ENCODE assay signal across 17 cellular contexts in the genomic region with DNA sequence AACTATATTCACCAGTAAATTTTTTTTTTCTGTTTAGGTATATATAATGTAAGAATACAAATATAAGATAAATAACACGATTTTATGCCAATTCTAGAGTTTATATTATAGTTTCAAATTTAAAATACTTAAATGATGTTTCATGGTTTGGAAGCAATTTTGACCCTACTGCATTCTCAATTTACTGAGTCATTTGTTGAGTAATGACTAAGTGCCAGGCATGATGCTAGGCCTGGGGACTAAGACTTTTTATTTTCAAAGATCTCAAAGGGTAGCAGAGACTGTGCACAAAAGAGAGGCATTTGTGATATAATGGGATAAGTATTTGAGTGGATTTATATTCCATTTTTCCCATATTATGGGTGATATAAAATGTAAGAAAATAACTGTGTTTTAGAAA.
A peak's percentile ranks its signal among the peaks of the same experiment; 100 is the strongest.
DNase-seq lines count a peak whose midpoint lies in the region; ATAC-seq, FAIRE-seq and TF ChIP-seq lines count a peak whose summit lies in the region.
"Had no signal": no experiment of that assay in that cellular context is flagged by ENCODE, and none has a peak within 500 bp of the region (broad histone marks: within the 10 kb centered on the region; RNA-seq: fewer than 3 reads in every experiment).

No MANE protein-coding gene starts in this region.

- TF ChIP-seq CTCF in MCF 10A (IDR thresholded peaks at IDR 0.05; ENCODE audit: unreplicated experiment): no peak
- no peak for TF ChIP-seq CTCF in breast epithelium (IDR thresholded peaks at IDR 0.05)
- TF ChIP-seq CTCF in astrocyte (IDR thresholded peaks at IDR 0.05; ENCODE audit: insufficient read depth, low read depth, low read length): no peak

- no peak for TF ChIP-seq POLR2A in breast epithelium (IDR thresholded peaks at IDR 0.05)

- H4K20me1 ChIP-seq in astrocyte (ENCODE audit: insufficient read depth, low read length): no peaks in the 10 kb centered on the region

- intact Hi-C loops in MCF 10A (cut with micrococcal nuclease) (no loop called here), breast epithelium (cut with DNase I; ENCODE audit: low total_unique reads) (no loop called here), sciatic nerve (cut with DNase I) (no loop called here)

- H3K9me3 Mint-ChIP-seq in MCF 10A (ENCODE audit: unreplicated experiment) (no peaks in the 10 kb centered on the region), astrocyte (ENCODE audit: unreplicated experiment) (peaks cover 2% of the 10 kb centered on the region)
- H3K9me3 Mint-ChIP-seq: activated CD4-positive, alpha-beta T cell treated with anti-CD3 and anti-CD28 coated beads, Interleukin-2, amount 10 ng/mL, durations not matched to agents 7 days and 5 days had no signal

- no peak overlapping the region for H3K9ac ChIP-seq in astrocyte (ENCODE audit: low read length)

- FAIRE-seq in astrocyte (lab: Jason Lieb, UNC): peak; percentile 72
- FAIRE-seq: GM12891 had no signal

- H3K4me1 Mint-ChIP-seq in MCF 10A (ENCODE audit: insufficient read depth, unreplicated experiment): peaks cover 11% of the 10 kb centered on the region
- H3K4me1 Mint-ChIP-seq in astrocyte (ENCODE audit: low read depth, unreplicated experiment): peaks cover 26% of the 10 kb centered on the region
- H3K4me1 Mint-ChIP-seq: activated CD4-positive, alpha-beta T cell treated with anti-CD3 and anti-CD28 coated beads, Interleukin-2, amount 10 ng/mL, durations not matched to agents 7 days and 5 days had no signal

- no peaks in the 10 kb centered on the region for H3K79me2 ChIP-seq in astrocyte (ENCODE audit: insufficient read depth, low read length)

- H3K36me3 ChIP-seq in breast epithelium: no peaks in the 10 kb centered on the region
- H3K36me3 ChIP-seq in astrocyte (ENCODE audit: insufficient read depth, low read length): no peaks in the 10 kb centered on the region
- H3K36me3 ChIP-seq: ascending aorta, suprapubic skin had no signal

- H3K4me3 ChIP-seq in breast epithelium (no peak overlapping the region), astrocyte (ENCODE audit: insufficient read depth, low read depth, low read length) (no peak overlapping the region)
- H3K4me3 ChIP-seq: ascending aorta, suprapubic skin had no signal

- peak overlapping the region; percentile 27 for H3K4me2 ChIP-seq in astrocyte (ENCODE audit: low read length)

- H3K27ac ChIP-seq in breast epithelium (no peak overlapping the region), astrocyte (ENCODE audit: low read depth, low read length) (peak overlapping the region; percentile 48)
- H3K27ac ChIP-seq: ascending aorta, suprapubic skin had no signal

- no peaks in the 10 kb centered on the region for H3K4me1 ChIP-seq in breast epithelium
- H3K4me1 ChIP-seq in astrocyte (ENCODE audit: insufficient read depth, low read length): peaks cover 4% of the 10 kb centered on the region
- H3K4me1 ChIP-seq: ascending aorta, suprapubic skin had no signal

- POLR2A ChIA-PET in MCF 10A (lab: Yijun Ruan, JAX): no interaction called here
- POLR2A ChIA-PET in HEK293T (lab: Yijun Ruan, JAX): no interaction called here

- H2AFZ ChIP-seq in astrocyte (ENCODE audit: low read depth, low read length): no peak overlapping the region

- ATAC-seq in GM21737 (IDR thresholded peaks at IDR 0.05; ENCODE audit: unreplicated experiment) (no peak), sciatic nerve (no peak)

- no peaks in the 10 kb centered on the region for H3K27me3 ChIP-seq in breast epithelium
- no peaks in the 10 kb centered on the region for H3K27me3 ChIP-seq in astrocyte (ENCODE audit: insufficient read depth, low read length)
- H3K27me3 ChIP-seq: ascending aorta, suprapubic skin had no signal

- BruUV-seq in MCF 10A (replicated peaks; lab: Mats Ljungman, UMichigan): no TSS peak

- CTCF ChIA-PET in MCF 10A (lab: Yijun Ruan, JAX): no interaction called here
- CTCF ChIA-PET in HEK293T (lab: Yijun Ruan, JAX): no interaction called here

- DNase-seq in MCF 10A (ENCODE audit: unreplicated experiment): peak; percentile 47
- DNase-seq in breast epithelium (ENCODE audit: low spot score in 2 of 2): no peak
- peak; percentile 83 for DNase-seq in astrocyte (ENCODE audit: low read depth)
- DNase-seq in foreskin melanocyte: peak; percentile 24
- no peak for DNase-seq in NCI-H1417 (lab: John Stamatoyannopoulos, UW)
- no peak for DNase-seq in HEK293T (ENCODE audit: extremely low spot score)
- DNase-seq in sciatic nerve (ENCODE audit: low spot score): no peak
- DNase-seq: 8988T; activated CD4-positive, alpha-beta T cell treated with anti-CD3 and anti-CD28 coated beads, Interleukin-2, amount 10 ng/mL, durations not matched to agents 7 days and 5 days; DMS153; KG1; NCI-H2029; NCI-H748 treated with DMSO at 0.1 percent for 48 hours had no signal

- H3K27me3 Mint-ChIP-seq in MCF 10A (ENCODE audit: insufficient read depth, unreplicated experiment) (no peaks in the 10 kb centered on the region), astrocyte (ENCODE audit: low read depth, unreplicated experiment) (peaks cover under 1% of the 10 kb centered on the region)
- H3K27me3 Mint-ChIP-seq: activated CD4-positive, alpha-beta T cell treated with anti-CD3 and anti-CD28 coated beads, Interleukin-2, amount 10 ng/mL, durations not matched to agents 7 days and 5 days had no signal

- H3K4me3 Mint-ChIP-seq in MCF 10A (ENCODE audit: unreplicated experiment): no peak overlapping the region
- H3K4me3 Mint-ChIP-seq in astrocyte (ENCODE audit: unreplicated experiment): no peak overlapping the region
- H3K4me3 Mint-ChIP-seq: activated CD4-positive, alpha-beta T cell treated with anti-CD3 and anti-CD28 coated beads, Interleukin-2, amount 10 ng/mL, durations not matched to agents 7 days and 5 days had no signal

- H3K9me3 ChIP-seq in breast epithelium (peaks cover 0 to 5% of the 10 kb centered on the region in 2 donors), astrocyte (ENCODE audit: insufficient read depth, low read depth, low read length) (no peaks in the 10 kb centered on the region)
- H3K9me3 ChIP-seq: ascending aorta, suprapubic skin had no signal

- H3K36me3 Mint-ChIP-seq in MCF 10A (ENCODE audit: insufficient read depth, unreplicated experiment) (no peaks in the 10 kb centered on the region), astrocyte (ENCODE audit: low read depth, unreplicated experiment) (no peaks in the 10 kb centered on the region)

- H3K27ac Mint-ChIP-seq in MCF 10A (ENCODE audit: low read depth, unreplicated experiment) (no peak overlapping the region), astrocyte (ENCODE audit: unreplicated experiment) (peak overlapping the region; percentile 92)
- H3K27ac Mint-ChIP-seq: activated CD4-positive, alpha-beta T cell treated with anti-CD3 and anti-CD28 coated beads, Interleukin-2, amount 10 ng/mL, durations not matched to agents 7 days and 5 days had no signal

TF ChIP-seq in HEK293T, 16 proteins besides CTCF, POLR2A, EP300 and RAD21:
- TF ChIP-seq, protein P1, sequence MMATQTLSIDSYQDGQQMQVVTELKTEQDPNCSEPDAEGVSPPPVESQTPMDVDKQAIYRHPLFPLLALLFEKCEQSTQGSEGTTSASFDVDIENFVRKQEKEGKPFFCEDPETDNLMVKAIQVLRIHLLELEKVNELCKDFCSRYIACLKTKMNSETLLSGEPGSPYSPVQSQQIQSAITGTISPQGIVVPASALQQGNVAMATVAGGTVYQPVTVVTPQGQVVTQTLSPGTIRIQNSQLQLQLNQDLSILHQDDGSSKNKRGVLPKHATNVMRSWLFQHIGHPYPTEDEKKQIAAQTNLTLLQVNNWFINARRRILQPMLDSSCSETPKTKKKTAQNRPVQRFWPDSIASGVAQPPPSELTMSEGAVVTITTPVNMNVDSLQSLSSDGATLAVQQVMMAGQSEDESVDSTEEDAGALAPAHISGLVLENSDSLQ (IDR thresholded peaks at IDR 0.05): no peak
- TF ChIP-seq TARDBP (IDR thresholded peaks at IDR 0.05) (no peak), FOXK2 (IDR thresholded peaks at IDR 0.05) (no peak), FOXM1 (IDR thresholded peaks at IDR 0.05; ENCODE audit: borderline replicate concordance) (no peak), ARNT (IDR thresholded peaks at IDR 0.05) (no peak), ELF4 (IDR thresholded peaks at IDR 0.05) (no peak), BHLHE40 (IDR thresholded peaks at IDR 0.05; ENCODE audit: borderline replicate concordance) (no peak), CTBP1 (IDR thresholded peaks at IDR 0.05; ENCODE audit: borderline replicate concordance) (no peak), LEF1 (IDR thresholded peaks at IDR 0.05; ENCODE audit: borderline replicate concordance) (no peak)

Comparison
In these comparisons a context has a peak if more than half of its experiments do, and no peak if none do; other contexts are left out.
1. DNase-seq: peak in MCF 10A (single experiment), astrocyte (single experiment) and foreskin melanocyte (single experiment); none in breast epithelium (0 of 2), NCI-H1417 (0 of 3), HEK293T (single experiment) and sciatic nerve (single experiment).